Comparison of ENCODE assay signal across 10 cellular contexts in the genomic region with DNA sequence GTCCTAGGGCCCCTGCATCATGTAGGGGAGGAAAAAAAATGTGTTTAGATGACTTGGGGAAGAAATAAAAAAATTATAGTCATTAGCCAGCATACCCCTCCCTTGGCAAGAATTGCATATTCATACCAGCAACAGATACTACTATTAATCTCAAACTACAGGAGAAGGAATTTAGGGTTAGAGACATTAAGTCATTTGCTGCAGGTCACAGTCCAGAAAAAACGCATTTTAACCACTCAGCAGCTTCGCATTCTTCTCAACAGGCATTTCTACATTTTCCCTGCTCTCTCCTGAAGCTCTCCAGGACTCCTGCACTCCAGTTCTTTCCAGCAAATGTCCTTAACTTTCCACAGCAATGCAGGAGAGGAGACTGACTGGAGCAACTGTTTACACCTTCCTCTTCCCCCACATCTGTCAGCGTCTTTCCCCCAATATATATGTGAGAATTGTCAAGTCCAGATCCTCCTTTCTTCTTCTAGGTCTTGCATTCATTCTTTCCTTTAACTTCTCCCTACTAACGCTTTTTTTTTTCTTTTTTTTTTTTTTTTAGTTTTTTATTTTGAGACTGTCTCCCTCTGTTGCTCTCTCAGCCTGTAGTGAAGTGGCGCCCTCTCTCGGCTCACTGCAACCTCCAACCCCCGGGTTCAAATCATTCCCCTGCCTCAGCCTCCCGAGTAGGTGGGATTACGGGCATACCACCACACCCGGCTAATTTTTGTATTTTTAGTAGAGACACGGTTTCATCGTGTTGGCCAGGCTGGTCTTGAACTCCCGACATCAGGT. TPM values are rescaled to one million over a fixed set of nuclear protein-coding genes. Genes with fewer than 3 reads are reported as not detected.
A peak's percentile ranks its signal among the peaks of the same experiment; 100 is the strongest.
DNase-seq lines count a peak whose midpoint lies in the region; TF ChIP-seq lines count a peak whose summit lies in the region.
"Had no signal": no experiment of that assay in that cellular context is flagged by ENCODE, and none has a peak within 500 bp of the region (broad histone marks: within the 10 kb centered on the region; RNA-seq: fewer than 3 reads in every experiment).

No MANE protein-coding gene starts in this region.

- H3K23ac ChIP-seq in mesenchymal stem cell (ENCODE audit: low read length in 2 of 2): no peak overlapping the region

- H3K27ac Mint-ChIP-seq in osteocyte (ENCODE audit: unreplicated experiment): no peak overlapping the region
- H3K27ac Mint-ChIP-seq: T-cell had no signal

- no peak overlapping the region for H4K91ac ChIP-seq in mesenchymal stem cell (ENCODE audit: low read length)

- no peak overlapping the region for H3K14ac ChIP-seq in mesenchymal stem cell (ENCODE audit: low read length in 2 of 2)

- H3K79me1 ChIP-seq in mesenchymal stem cell (replicated peaks; ENCODE audit: low read length, poor library complexity, severe bottlenecking): no peaks in the 10 kb centered on the region

- H3K27me3 ChIP-seq in MG63: no peaks in the 10 kb centered on the region
- no peaks in the 10 kb centered on the region for H3K27me3 ChIP-seq in brain microvascular endothelial cell (replicated peaks)
- no peaks in the 10 kb centered on the region for H3K27me3 ChIP-seq in mesenchymal stem cell (ENCODE audit: control insufficient read depth in 1 of 2, insufficient read depth in 1 of 2, low read length in 2 of 2)

- no peak overlapping the region for H3K18ac ChIP-seq in mesenchymal stem cell (ENCODE audit: low read depth in 1 of 2, low read length in 2 of 2)

- no peaks in the 10 kb centered on the region for H3K9me3 Mint-ChIP-seq in osteocyte (ENCODE audit: unreplicated experiment)
- H3K9me3 Mint-ChIP-seq: T-cell had no signal

- no peaks in the 10 kb centered on the region for H3K36me3 Mint-ChIP-seq in osteocyte (ENCODE audit: unreplicated experiment)
- H3K36me3 Mint-ChIP-seq: T-cell had no signal

- WGBS in mesenchymal stem cell: 68% methylated on average over 12 of the region's 13 CpGs

- no peak overlapping the region for H3K4me3 Mint-ChIP-seq in osteocyte (ENCODE audit: unreplicated experiment)
- H3K4me3 Mint-ChIP-seq: T-cell had no signal

- no peak overlapping the region for H3K4me2 ChIP-seq in mesenchymal stem cell (ENCODE audit: low read length, poor library complexity, severe bottlenecking)

- no peaks in the 10 kb centered on the region for H3K9me3 ChIP-seq in MG63
- no peaks in the 10 kb centered on the region for H3K9me3 ChIP-seq in mesenchymal stem cell (ENCODE audit: control insufficient read depth, low read length)

- in situ Hi-C loops in brain microvascular endothelial cell (cut with HindIII; ENCODE audit: low pct_ligation_motif_present, low sequenced_read_pairs): no loop called here

- H3K9ac ChIP-seq in mesenchymal stem cell (ENCODE audit: low read length): no peak overlapping the region

- H3K36me3 ChIP-seq in MG63: no peaks in the 10 kb centered on the region
- H3K36me3 ChIP-seq in brain microvascular endothelial cell (replicated peaks): no peaks in the 10 kb centered on the region
- H3K36me3 ChIP-seq in mesenchymal stem cell (ENCODE audit: control insufficient read depth in 1 of 2, insufficient read depth in 2 of 2, low read depth in 1 of 2, low read length in 2 of 2): no peaks in the 10 kb centered on the region

- peaks cover 3% of the 10 kb centered on the region for H3K27me3 Mint-ChIP-seq in osteocyte (ENCODE audit: unreplicated experiment)
- H3K27me3 Mint-ChIP-seq: T-cell had no signal

- no peak overlapping the region for H2BK5ac ChIP-seq in mesenchymal stem cell (ENCODE audit: low read depth, low read length, poor library complexity, severe bottlenecking)

- peaks cover 1% of the 10 kb centered on the region for H3K4me1 Mint-ChIP-seq in osteocyte (ENCODE audit: unreplicated experiment)
- H3K4me1 Mint-ChIP-seq: T-cell had no signal

- no peak overlapping the region for H2BK120ac ChIP-seq in mesenchymal stem cell (ENCODE audit: low read depth, low read length)

- no peak overlapping the region for H4K8ac ChIP-seq in mesenchymal stem cell (ENCODE audit: low read length)

- H3K4ac ChIP-seq in mesenchymal stem cell (ENCODE audit: low read depth in 1 of 2, low read length in 2 of 2): no peak overlapping the region

- H2BK12ac ChIP-seq in mesenchymal stem cell (ENCODE audit: low read length in 2 of 2): no peak overlapping the region

- no peak overlapping the region for H3K27ac ChIP-seq in brain microvascular endothelial cell
- H3K27ac ChIP-seq in mesenchymal stem cell (ENCODE audit: low read length, poor library complexity, severe bottlenecking): no peak overlapping the region
- no peak overlapping the region for H3K27ac ChIP-seq in coronary artery

- H2BK15ac ChIP-seq in mesenchymal stem cell (ENCODE audit: low read depth, poor library complexity, severe bottlenecking): no peak overlapping the region

- no peak overlapping the region for H2AK5ac ChIP-seq in mesenchymal stem cell (ENCODE audit: low read length, severe bottlenecking)

- H3K4me3 ChIP-seq in MG63: no peak overlapping the region
- H3K4me3 ChIP-seq in brain microvascular endothelial cell (ENCODE audit: low read depth, low read length): no peak overlapping the region
- no peak overlapping the region for H3K4me3 ChIP-seq in mesenchymal stem cell (ENCODE audit: insufficient read depth in 1 of 2, low read depth in 1 of 2, low read length in 2 of 2)
- H3K4me3 ChIP-seq in coronary artery: no peak overlapping the region

- DNase-seq in GM10266 (ENCODE audit: extremely low spot score) (no peak), MG63 (peak; percentile 3), brain microvascular endothelial cell (no peak), osteocyte (ENCODE audit: extremely low spot score, unreplicated experiment) (no peak), mesenchymal stem cell (no peak), NCI-H2227 treated with DMSO at 0.1 percent for 48 hours (lab: John Stamatoyannopoulos, UW) (no peak), coronary artery (ENCODE audit: low spot score) (no peak), NCI-H146 (lab: John Stamatoyannopoulos, UW) (no peak)

- H3K4me1 ChIP-seq in mesenchymal stem cell (ENCODE audit: control insufficient read depth, insufficient read depth, low read depth, low read length): no peaks in the 10 kb centered on the region

- no peak overlapping the region for H2AFZ ChIP-seq in mesenchymal stem cell (ENCODE audit: low read depth, low read length)

- TF ChIP-seq CTCF in GM10266 (IDR thresholded peaks at IDR 0.05; ENCODE audit: control insufficient read depth, insufficient read depth, low read depth, missing control alignments) (peak; percentile 42), brain microvascular endothelial cell (IDR thresholded peaks at IDR 0.05; ENCODE audit: low read depth, low read length, missing control alignments) (peak; percentile 62), osteocyte (IDR thresholded peaks at IDR 0.05) (peak; percentile 25), coronary artery (IDR thresholded peaks at IDR 0.05) (no peak)

RNA-seq across cellular contexts. Expression of gene PRPS1L1, which starts 35.6 kb away (rescaled TPM):
- not detected in 2 replicates for total RNA-seq in MG63 (2014; rRNA removed; shearing (Covaris generic); ENCODE audit: low replicate concordance)
- not detected in 2 replicates for total RNA-seq in osteocyte
- polyA plus RNA-seq in mesenchymal stem cell (2013, experiment 1 of 2): not detected
- polyA plus RNA-seq in mesenchymal stem cell (2013, experiment 2 of 2): not detected
- total RNA-seq: T-cell had no signal
- polyA plus RNA-seq: adipose tissue had no signal

RNA-seq across cellular contexts. Expression of gene SNX13, which starts 51.8 kb away (rescaled TPM):
- 8.6 and 33.8 TPM in 2 replicates for total RNA-seq in MG63 (2014; rRNA removed; shearing (Covaris generic); ENCODE audit: low replicate concordance)
- 48.7 and 49.5 TPM in 2 replicates for total RNA-seq in osteocyte
- 23.3 TPM for polyA plus RNA-seq in mesenchymal stem cell (2013, experiment 1 of 2)
- polyA plus RNA-seq in mesenchymal stem cell (2013, experiment 2 of 2): 24.6 TPM
